ENCODE assay signal across 8 cellular contexts in the genomic region with DNA sequence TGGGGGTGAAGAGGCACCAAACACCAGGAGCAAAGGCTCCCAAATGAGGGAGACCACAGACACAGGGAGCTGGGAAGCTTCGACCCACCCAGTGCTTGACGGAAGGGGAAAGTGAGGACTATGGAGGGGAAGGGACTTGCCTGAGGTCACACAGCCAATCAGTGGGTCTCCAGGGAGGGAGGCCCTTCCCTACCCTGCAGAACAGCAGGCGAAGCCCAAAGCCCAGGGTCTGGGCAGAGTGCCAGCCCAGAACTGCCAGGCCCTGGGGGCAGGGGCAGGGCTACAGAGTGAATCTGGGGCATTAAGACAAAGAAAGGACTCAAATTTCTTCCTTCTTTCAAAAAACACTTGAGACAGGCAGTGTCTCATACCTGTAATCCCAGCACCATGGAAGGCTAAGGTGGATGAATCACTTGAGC. TPM values are rescaled to one million over a fixed set of nuclear protein-coding genes. Genes with fewer than 3 reads are reported as not detected.
A peak's percentile ranks its signal among the peaks of the same experiment; 100 is the strongest.
DNase-seq lines count a peak whose midpoint lies in the region; ATAC-seq and TF ChIP-seq lines count a peak whose summit lies in the region.
"Had no signal": no experiment of that assay in that cellular context is flagged by ENCODE, and none has a peak within 500 bp of the region (broad histone marks: within the 10 kb centered on the region; RNA-seq: fewer than 3 reads in every experiment).

No MANE protein-coding gene starts in this region.

- peaks cover 62% of the 10 kb centered on the region for H3K4me1 Mint-ChIP-seq in GM23338

- H3K27me3 Mint-ChIP-seq in GM23338 (ENCODE audit: insufficient read depth, low read depth, poor library complexity), result peaks cover 10% of the 10 kb centered on the region

- H3K27ac Mint-ChIP-seq in GM23338, result no peak overlapping the region

- H3K36me3 ChIP-seq in HEK293 (ENCODE audit: control insufficient read depth in 2 of 2, insufficient read depth in 1 of 2, low read length in 2 of 2), result no peaks in the 10 kb centered on the region
- H3K36me3 ChIP-seq in GM23338 (ENCODE audit: insufficient read depth), result no peaks in the 10 kb centered on the region

- DNase-seq in NCI-H524 treated with DMSO at 0.1 percent for 48 hours (lab: John Stamatoyannopoulos, UW), result peak; percentile 25
- no peak for DNase-seq in coronary artery (ENCODE audit: low spot score)
- no peak for DNase-seq in GM23338 (ENCODE audit: low spot score)
- DNase-seq in hepatic stellate cell (ENCODE audit: low spot score), result no peak

- 0 out of 2 replicates have a peak, but pooled peaks cover 4% of the 10 kb centered on the region for H3F3A ChIP-seq in GM23338 (replicated peaks; ENCODE audit: low read depth)

- no peak overlapping the region for H2AFZ ChIP-seq in GM23338

- no peak overlapping the region for H3K4me3 Mint-ChIP-seq in GM23338

- H3K9me3 Mint-ChIP-seq in GM23338, result no peaks in the 10 kb centered on the region
- H3K9me3 Mint-ChIP-seq: nephron had no signal

- no peaks in the 10 kb centered on the region for H3K27me3 ChIP-seq in GM23338 (ENCODE audit: insufficient read depth)

- H3K9me2 ChIP-seq in GM23338 (ENCODE audit: insufficient read depth), result no peaks in the 10 kb centered on the region

- POLR2A ChIA-PET in HEK293 (lab: Yijun Ruan, JAX), result interaction anchor here (1.6 to 1.8 kb wide), 2 partner anchors 9 to 11 kb away, joined by 3 to 6 read pairs; no protein-coding TSS in a partner anchor

- CTCF ChIA-PET in HEK293 (lab: Yijun Ruan, JAX), result interaction anchor here (0.6 to 7.8 kb wide), 18 partner anchors 12 to 120 kb away, joined by 3 to 79 read pairs (median 4); no protein-coding TSS in a partner anchor

- no peak overlapping the region for H3K4me2 ChIP-seq in GM23338

- H3K4me3 ChIP-seq in HEK293 (ENCODE audit: low read depth, low read length) (no peak overlapping the region), coronary artery (peak overlapping the region; percentile 72), skin epidermis (no peak overlapping the region), GM23338 (no peak overlapping the region)

- H3K27ac ChIP-seq in HEK293 (ENCODE audit: extremely low read depth, low read depth, low read length), result peak overlapping the region; percentile 48; the same call in 1 of the 2 replicates
- H3K27ac ChIP-seq in coronary artery, result peak overlapping the region; percentile 93 to 99
- peak overlapping the region in 17 of 21 experiments; percentile 77 to 94 (median 86) for H3K27ac ChIP-seq in skin epidermis
- H3K27ac ChIP-seq in GM23338 (ENCODE audit: low read depth), result no peak overlapping the region

- peaks cover 42% of the 10 kb centered on the region for H3K4me1 ChIP-seq in HEK293 (ENCODE audit: control insufficient read depth, insufficient read depth, low read length)
- H3K4me1 ChIP-seq in GM23338 (ENCODE audit: insufficient read depth), result peaks cover 30% of the 10 kb centered on the region

- H3K79me2 ChIP-seq in GM23338 (replicated peaks; ENCODE audit: insufficient read depth), result peaks cover 43% of the 10 kb centered on the region

- ATAC-seq in GM23338, result no peak
- no peak for ATAC-seq in HG03135 (IDR thresholded peaks at IDR 0.05; ENCODE audit: unreplicated experiment)

- TF ChIP-seq CTCF in HEK293 (tag by site-specific recombination; IDR thresholded peaks at IDR 0.05) (no peak), coronary artery (IDR thresholded peaks at IDR 0.05) (no peak), GM23338 (conservative IDR thresholded peaks at IDR 0.05; ENCODE audit: low read depth in 2 of 2) (no peak)

- H3K9me3 ChIP-seq in HEK293 (ENCODE audit: control insufficient read depth, insufficient read depth, low read depth, low read length), result no peaks in the 10 kb centered on the region

- H4K20me1 ChIP-seq in GM23338 (replicated peaks; ENCODE audit: insufficient read depth), result peaks cover 11% of the 10 kb centered on the region; the same call in 1 of the 2 replicates

- H3K36me3 Mint-ChIP-seq in GM23338 (ENCODE audit: low read depth), result no peaks in the 10 kb centered on the region

TF ChIP-seq in HEK293, 187 proteins besides CTCF, POLR2A, EP300 and RAD21 (continues in another document):
- peak; percentile 72 for TF ChIP-seq GLIS2 (tag by site-specific recombination; IDR thresholded peaks at IDR 0.05)
- TF ChIP-seq, protein P1, sequence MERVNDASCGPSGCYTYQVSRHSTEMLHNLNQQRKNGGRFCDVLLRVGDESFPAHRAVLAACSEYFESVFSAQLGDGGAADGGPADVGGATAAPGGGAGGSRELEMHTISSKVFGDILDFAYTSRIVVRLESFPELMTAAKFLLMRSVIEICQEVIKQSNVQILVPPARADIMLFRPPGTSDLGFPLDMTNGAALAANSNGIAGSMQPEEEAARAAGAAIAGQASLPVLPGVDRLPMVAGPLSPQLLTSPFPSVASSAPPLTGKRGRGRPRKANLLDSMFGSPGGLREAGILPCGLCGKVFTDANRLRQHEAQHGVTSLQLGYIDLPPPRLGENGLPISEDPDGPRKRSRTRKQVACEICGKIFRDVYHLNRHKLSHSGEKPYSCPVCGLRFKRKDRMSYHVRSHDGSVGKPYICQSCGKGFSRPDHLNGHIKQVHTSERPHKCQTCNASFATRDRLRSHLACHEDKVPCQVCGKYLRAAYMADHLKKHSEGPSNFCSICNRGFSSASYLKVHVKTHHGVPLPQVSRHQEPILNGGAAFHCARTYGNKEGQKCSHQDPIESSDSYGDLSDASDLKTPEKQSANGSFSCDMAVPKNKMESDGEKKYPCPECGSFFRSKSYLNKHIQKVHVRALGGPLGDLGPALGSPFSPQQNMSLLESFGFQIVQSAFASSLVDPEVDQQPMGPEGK (tag by site-specific recombination; IDR thresholded peaks at IDR 0.05), result peak; percentile 68
- peak; percentile 76 for TF ChIP-seq ZEB2 (tag by site-specific recombination; IDR thresholded peaks at IDR 0.05)
- TF ChIP-seq SP7 (tag by site-specific recombination; IDR thresholded peaks at IDR 0.05), result 0 out of 2 replicates have a peak, but pooled peaks have one; percentile 28
- peak; percentile 48; the same call in 1 of the 2 replicates for TF ChIP-seq ZIC2 (tag by site-specific recombination; IDR thresholded peaks at IDR 0.05)
- no peak for TF ChIP-seq ZFP41 (tag by site-specific recombination; IDR thresholded peaks at IDR 0.05; ENCODE audit: borderline replicate concordance)
- TF ChIP-seq ZNF10 (tag by site-specific recombination; IDR thresholded peaks at IDR 0.05), result peak; percentile 77
- peak; percentile 23; the same call in 1 of the 2 replicates for TF ChIP-seq ZBTB48 (tag by site-specific recombination; IDR thresholded peaks at IDR 0.05)

TF ChIP-seq in GM23338, 12 proteins besides CTCF, POLR2A, EP300 and RAD21 (continues in another document):
- TF ChIP-seq STAT1 (IDR thresholded peaks at IDR 0.05; ENCODE audit: unreplicated experiment) (no peak), JUNB (IDR thresholded peaks at IDR 0.05; ENCODE audit: unreplicated experiment) (no peak), POLR2AphosphoS5 (IDR thresholded peaks at IDR 0.05; ENCODE audit: low read depth) (no peak)

RNA-seq across cellular contexts. Expression of gene ECE1, which starts 45.5 kb away (rescaled TPM):
- 45.0 and 48.0 TPM in 2 replicates for total RNA-seq in GM23338 (2014; rRNA removed; shearing (Covaris generic))
- polyA plus RNA-seq in GM23338 (2016; fragmentation: Nextera tagmentation; extraction: Ambion mirVana), result 10.4 and 11.0 TPM in 2 replicates
